1 cellular context compared by ENCODE assay signal in genomic region chr20:44231713-44232468, GRCh38.
TF ChIP-seq lines count a peak whose summit lies in the region.

No MANE protein-coding gene starts in this region.

TF ChIP-seq in H1, 55 proteins besides CTCF, POLR2A, EP300 and RAD21:
- 0 out of 2 replicates have a peak, but pooled peaks have one; percentile 68 for TF ChIP-seq TCF12 (IDR thresholded peaks at IDR 0.05; ENCODE audit: low read depth, low read length)
- TF ChIP-seq, protein P1, sequence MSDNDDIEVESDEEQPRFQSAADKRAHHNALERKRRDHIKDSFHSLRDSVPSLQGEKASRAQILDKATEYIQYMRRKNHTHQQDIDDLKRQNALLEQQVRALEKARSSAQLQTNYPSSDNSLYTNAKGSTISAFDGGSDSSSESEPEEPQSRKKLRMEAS (IDR thresholded peaks at IDR 0.05): 0 out of 2 replicates have a peak, but pooled peaks have one; percentile 23
- no peak for TF ChIP-seq ASH2L (IDR thresholded peaks at IDR 0.05; ENCODE audit: low read length)
